ENCODE assay signal across 11 cellular contexts in the genomic region with DNA sequence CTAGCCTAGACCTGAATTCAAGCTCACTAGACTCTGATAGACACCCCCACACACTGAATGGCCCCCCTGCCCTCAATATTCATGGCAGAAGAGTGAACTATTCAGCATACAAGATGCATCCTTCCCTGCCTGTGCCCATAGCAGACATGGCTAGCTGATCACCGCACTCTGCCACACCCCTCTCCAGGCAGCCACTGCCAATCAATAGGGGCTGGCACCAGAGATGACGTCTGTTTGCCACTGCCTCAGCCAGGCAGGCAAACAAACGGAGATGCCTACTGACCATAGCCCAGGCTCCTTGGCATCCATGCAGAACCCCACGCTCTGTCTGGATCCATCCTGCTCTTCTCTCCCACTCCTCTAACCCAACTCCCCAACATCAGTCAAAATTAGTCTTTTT. TPM values are rescaled to one million over a fixed set of nuclear protein-coding genes. Genes with fewer than 3 reads are reported as not detected.
DNase-seq lines count a peak whose midpoint lies in the region; ATAC-seq and TF ChIP-seq lines count a peak whose summit lies in the region.
"Had no signal": no experiment of that assay in that cellular context is flagged by ENCODE, and none has a peak within 500 bp of the region (broad histone marks: within the 10 kb centered on the region; RNA-seq: fewer than 3 reads in every experiment).

No MANE protein-coding gene starts in this region.

- no peak overlapping the region for H2AFZ ChIP-seq in SK-N-SH (ENCODE audit: low read depth)

- no peak for DNase-seq in CD8-positive, alpha-beta T cell
- DNase-seq in HT1080 (ENCODE audit: low read depth), result peak; percentile 48
- peak; percentile 72 for DNase-seq in SK-N-SH
- DNase-seq in left lobe of liver (ENCODE audit: low spot score), result peak; percentile 73
- DNase-seq in activated gamma-delta T cell (lab: John Stamatoyannopoulos, UW), result no peak
- DNase-seq in NCI-H526 treated with DMSO at 0.1 percent for 48 hours (lab: John Stamatoyannopoulos, UW), result no peak
- DNase-seq in NCI-H2227 treated with DMSO at 0.1 percent for 48 hours (lab: John Stamatoyannopoulos, UW), result no peak
- DNase-seq in epidermal melanocyte (ENCODE audit: insufficient read length, low spot score), result no peak
- DNase-seq: activated effector memory CD4-positive, alpha-beta T cell treated with Interleukin-2 at 50 U/mL for 16 hours; Caco-2 had no signal

- POLR2A ChIA-PET in CD8-positive, alpha-beta T cell (lab: Charles Lee), result no interaction called here
- POLR2A ChIA-PET in SK-N-SH (lab: Yijun Ruan, JAX), result no interaction called here

- H3K4me2 ChIP-seq in SK-N-SH, result no peak overlapping the region

- TF ChIP-seq RAD21 in SK-N-SH (IDR thresholded peaks at IDR 0.05; ENCODE audit: low read length), result no peak

- H3K9me3 ChIP-seq in CD8-positive, alpha-beta T cell (ENCODE audit: low read length), result no peaks in the 10 kb centered on the region
- H3K9me3 ChIP-seq in SK-N-SH, result no peaks in the 10 kb centered on the region
- H3K9me3 ChIP-seq: Caco-2 had no signal

- no peak overlapping the region for H3K9ac ChIP-seq in SK-N-SH

- H3K4me1 Mint-ChIP-seq in CD8-positive, alpha-beta T cell (ENCODE audit: low read depth), result peaks cover 16% of the 10 kb centered on the region

- H3K4me3 Mint-ChIP-seq in CD8-positive, alpha-beta T cell, result no peak overlapping the region

- H3K4me3 ChIP-seq in CD8-positive, alpha-beta T cell (ENCODE audit: low read depth, low read length), result no peak overlapping the region
- no peak overlapping the region for H3K4me3 ChIP-seq in SK-N-SH (ENCODE audit: low read depth in 2 of 2, low read length in 1 of 2)
- H3K4me3 ChIP-seq: coronary artery had no signal

- H3K9me3 Mint-ChIP-seq in CD8-positive, alpha-beta T cell, result no peaks in the 10 kb centered on the region

- H3F3A ChIP-seq in SK-N-SH (replicated peaks; ENCODE audit: insufficient read depth), result peaks cover 7% of the 10 kb centered on the region

- intact Hi-C loops in CD8-positive, alpha-beta T cell (cut with DNase I, micrococcal nuclease), result no loop called here

- no peak for TF ChIP-seq CTCF in CD8-positive, alpha-beta T cell (IDR thresholded peaks at IDR 0.05)
- TF ChIP-seq CTCF in SK-N-SH (IDR thresholded peaks at IDR 0.05), result no peak

- no peaks in the 10 kb centered on the region for H3K79me2 ChIP-seq in SK-N-SH (ENCODE audit: insufficient read depth)

- 84% methylated on average over 4 of the region's 4 CpGs for WGBS in SK-N-SH (ENCODE audit: low lambda C conversion rate)

- CTCF ChIA-PET in CD8-positive, alpha-beta T cell (lab: Charles Lee), result interaction anchor here (0.8 kb wide), 2 partner anchors 165 to 251 kb away, joined by 3 read pairs; no protein-coding TSS in a partner anchor
- CTCF ChIA-PET in SK-N-SH (lab: Yijun Ruan, JAX), result interaction anchor here (1.9 kb wide), 1 partner anchor 16 kb away, joined by 9 read pairs; no protein-coding TSS in a partner anchor

- H3K36me3 ChIP-seq in CD8-positive, alpha-beta T cell (ENCODE audit: insufficient read depth, low read length), result peaks cover 3% of the 10 kb centered on the region
- peaks cover 0 to 15% of the 10 kb centered on the region in 2 experiments for H3K36me3 ChIP-seq in SK-N-SH (replicated peaks in 1 of 2; ENCODE audit: control insufficient read depth in 1 of 2, insufficient read depth in 2 of 2, low read length in 1 of 2)

- no peak overlapping the region for H3K27ac ChIP-seq in CD8-positive, alpha-beta T cell (ENCODE audit: low read depth, low read length)
- no peak overlapping the region for H3K27ac ChIP-seq in SK-N-SH (ENCODE audit: low read depth in 2 of 2, low read length in 1 of 2)
- H3K27ac ChIP-seq: coronary artery had no signal

- TF ChIP-seq EP300 in SK-N-SH (IDR thresholded peaks at IDR 0.05; ENCODE audit: borderline replicate concordance in 1 of 2, low read depth in 1 of 2, low read length in 1 of 2), result no peak

- no peak overlapping the region for H3K27ac Mint-ChIP-seq in CD8-positive, alpha-beta T cell

- H3K4me1 ChIP-seq in CD8-positive, alpha-beta T cell (ENCODE audit: insufficient read depth, low read length), result no peaks in the 10 kb centered on the region
- H3K4me1 ChIP-seq in SK-N-SH (ENCODE audit: control insufficient read depth in 1 of 2, insufficient read depth in 2 of 2, low read depth in 1 of 2, low read length in 1 of 2), result peaks cover 0 to 9% of the 10 kb centered on the region in 2 experiments; a peak in 1 of 4 replicates
- H3K4me1 ChIP-seq: Caco-2 had no signal

- H3K27me3 Mint-ChIP-seq in CD8-positive, alpha-beta T cell (ENCODE audit: low read depth), result peaks cover 6% of the 10 kb centered on the region

- peak; percentile 34 for ATAC-seq in CD8-positive, alpha-beta T cell
- peak; percentile 68 for ATAC-seq in left lobe of liver

- no peaks in the 10 kb centered on the region for H3K27me3 ChIP-seq in CD8-positive, alpha-beta T cell (ENCODE audit: insufficient read depth, low read length)
- no peaks in the 10 kb centered on the region for H3K27me3 ChIP-seq in SK-N-SH (ENCODE audit: insufficient read depth)

- peaks cover 6% of the 10 kb centered on the region; the same call in 1 of the 2 replicates for H4K20me1 ChIP-seq in SK-N-SH (ENCODE audit: insufficient read depth)

- H3K9me2 ChIP-seq in SK-N-SH, result no peaks in the 10 kb centered on the region

- H3K36me3 Mint-ChIP-seq in CD8-positive, alpha-beta T cell, result peaks cover 9% of the 10 kb centered on the region

TF ChIP-seq in SK-N-SH, 30 proteins besides CTCF, POLR2A, EP300 and RAD21 (continues in another document):
- TF ChIP-seq POLR2AphosphoS5 (IDR thresholded peaks at IDR 0.05; ENCODE audit: low read depth, low read length) (no peak), NFIC (IDR thresholded peaks at IDR 0.05; ENCODE audit: borderline replicate concordance) (no peak), RFX5 (IDR thresholded peaks at IDR 0.05; ENCODE audit: low read length) (no peak), TAF1 (IDR thresholded peaks at IDR 0.05; ENCODE audit: borderline replicate concordance, low read depth, low read length) (no peak), FOXJ3 (CRISPR knock-in tag; IDR thresholded peaks at IDR 0.05) (no peak), ELF1 (IDR thresholded peaks at IDR 0.05) (no peak), RXRA (IDR thresholded peaks at IDR 0.05; ENCODE audit: borderline replicate concordance, low read depth) (no peak), CHD2 (IDR thresholded peaks at IDR 0.05; ENCODE audit: low read length, partially characterized antibody) (no peak), GABPA (IDR thresholded peaks at IDR 0.05; ENCODE audit: low read depth) (no peak), FOXM1 (IDR thresholded peaks at IDR 0.05; ENCODE audit: low read depth) (no peak), EZH2phosphoT487 (IDR thresholded peaks at IDR 0.05; ENCODE audit: borderline replicate concordance, low read depth) (no peak)
- TF ChIP-seq, protein P1, sequence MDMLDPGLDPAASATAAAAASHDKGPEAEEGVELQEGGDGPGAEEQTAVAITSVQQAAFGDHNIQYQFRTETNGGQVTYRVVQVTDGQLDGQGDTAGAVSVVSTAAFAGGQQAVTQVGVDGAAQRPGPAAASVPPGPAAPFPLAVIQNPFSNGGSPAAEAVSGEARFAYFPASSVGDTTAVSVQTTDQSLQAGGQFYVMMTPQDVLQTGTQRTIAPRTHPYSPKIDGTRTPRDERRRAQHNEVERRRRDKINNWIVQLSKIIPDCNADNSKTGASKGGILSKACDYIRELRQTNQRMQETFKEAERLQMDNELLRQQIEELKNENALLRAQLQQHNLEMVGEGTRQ (IDR thresholded peaks at IDR 0.05; ENCODE audit: borderline replicate concordance, low read depth, low read length), result no peak
- TF ChIP-seq, protein P2, sequence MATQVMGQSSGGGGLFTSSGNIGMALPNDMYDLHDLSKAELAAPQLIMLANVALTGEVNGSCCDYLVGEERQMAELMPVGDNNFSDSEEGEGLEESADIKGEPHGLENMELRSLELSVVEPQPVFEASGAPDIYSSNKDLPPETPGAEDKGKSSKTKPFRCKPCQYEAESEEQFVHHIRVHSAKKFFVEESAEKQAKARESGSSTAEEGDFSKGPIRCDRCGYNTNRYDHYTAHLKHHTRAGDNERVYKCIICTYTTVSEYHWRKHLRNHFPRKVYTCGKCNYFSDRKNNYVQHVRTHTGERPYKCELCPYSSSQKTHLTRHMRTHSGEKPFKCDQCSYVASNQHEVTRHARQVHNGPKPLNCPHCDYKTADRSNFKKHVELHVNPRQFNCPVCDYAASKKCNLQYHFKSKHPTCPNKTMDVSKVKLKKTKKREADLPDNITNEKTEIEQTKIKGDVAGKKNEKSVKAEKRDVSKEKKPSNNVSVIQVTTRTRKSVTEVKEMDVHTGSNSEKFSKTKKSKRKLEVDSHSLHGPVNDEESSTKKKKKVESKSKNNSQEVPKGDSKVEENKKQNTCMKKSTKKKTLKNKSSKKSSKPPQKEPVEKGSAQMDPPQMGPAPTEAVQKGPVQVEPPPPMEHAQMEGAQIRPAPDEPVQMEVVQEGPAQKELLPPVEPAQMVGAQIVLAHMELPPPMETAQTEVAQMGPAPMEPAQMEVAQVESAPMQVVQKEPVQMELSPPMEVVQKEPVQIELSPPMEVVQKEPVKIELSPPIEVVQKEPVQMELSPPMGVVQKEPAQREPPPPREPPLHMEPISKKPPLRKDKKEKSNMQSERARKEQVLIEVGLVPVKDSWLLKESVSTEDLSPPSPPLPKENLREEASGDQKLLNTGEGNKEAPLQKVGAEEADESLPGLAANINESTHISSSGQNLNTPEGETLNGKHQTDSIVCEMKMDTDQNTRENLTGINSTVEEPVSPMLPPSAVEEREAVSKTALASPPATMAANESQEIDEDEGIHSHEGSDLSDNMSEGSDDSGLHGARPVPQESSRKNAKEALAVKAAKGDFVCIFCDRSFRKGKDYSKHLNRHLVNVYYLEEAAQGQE (IDR thresholded peaks at IDR 0.05; ENCODE audit: low read depth, low read length), result no peak

RNA-seq across cellular contexts. Expression of a gene that starts 13.8 kb away (rescaled TPM):
- 1 to 10 TPM; 1.1 to 1.6 TPM for total RNA-seq in CD8-positive, alpha-beta T cell
- total RNA-seq in HT1080 (2014; rRNA removed; shearing (Covaris generic)), result not detected in 2 replicates
- 3.2 and 3.6 TPM in 2 replicates for polyA plus RNA-seq in HT1080 (2015; cell fraction: cytosol; rRNA removed)
- 1.9 and 3.5 TPM in 2 replicates for polyA plus RNA-seq in HT1080 (2015; cell fraction: nucleus; rRNA removed)
- 1.0 and 1.1 TPM in 2 replicates for polyA plus RNA-seq in SK-N-SH (2012; rRNA removed)
- 0.62 and 1.00 TPM in 2 replicates for polyA plus RNA-seq in SK-N-SH (2012; cell fraction: cytosol; rRNA removed)
- 2.6 and 3.8 TPM in 2 replicates for polyA plus RNA-seq in SK-N-SH (2012; cell fraction: nucleus; rRNA removed)
- total RNA-seq in left lobe of liver, result 0.08 TPM

RNA-seq across cellular contexts. Expression of a gene that starts 42.6 kb away (rescaled TPM):
- total RNA-seq in CD8-positive, alpha-beta T cell, result 10 to 100 TPM; 17.9 to 18.4 TPM
- total RNA-seq in HT1080 (2014; rRNA removed; shearing (Covaris generic)), result 62.1 and 69.4 TPM in 2 replicates
- polyA plus RNA-seq in HT1080 (2015; cell fraction: cytosol; rRNA removed), result 34.9 and 45.7 TPM in 2 replicates
- 15.0 and 20.4 TPM in 2 replicates for polyA plus RNA-seq in HT1080 (2015; cell fraction: nucleus; rRNA removed)
- 33.0 and 40.1 TPM in 2 replicates for polyA plus RNA-seq in SK-N-SH (2012; rRNA removed)
- polyA plus RNA-seq in SK-N-SH (2012; cell fraction: cytosol; rRNA removed), result 16.8 and 26.2 TPM in 2 replicates
- 13.8 and 35.6 TPM in 2 replicates for polyA plus RNA-seq in SK-N-SH (2012; cell fraction: nucleus; rRNA removed)
- 19.2 TPM for total RNA-seq in left lobe of liver

Comparison
In these comparisons a context has a peak if more than half of its experiments do, and no peak if none do; other contexts are left out.
1. DNase-seq: peak in HT1080 (single experiment), SK-N-SH (single experiment) and left lobe of liver (single experiment); none in CD8-positive, alpha-beta T cell (0 of 7), activated gamma-delta T cell (single experiment), NCI-H526 treated with DMSO at 0.1 percent for 48 hours (single experiment), NCI-H2227 treated with DMSO at 0.1 percent for 48 hours (single experiment) and epidermal melanocyte (single experiment).